In genomic region chr19:13302521-13303270, GRCh38 we compare ENCODE assay signal across 20 cellular contexts.
A peak's percentile ranks its signal among the peaks of the same experiment; 100 is the strongest.
DNase-seq lines count a peak whose midpoint lies in the region; ATAC-seq and TF ChIP-seq lines count a peak whose summit lies in the region.
"Had no signal": no experiment of that assay in that cellular context is flagged by ENCODE, and none has a peak within 500 bp of the region (broad histone marks: within the 10 kb centered on the region; RNA-seq: fewer than 3 reads in every experiment).

No MANE protein-coding gene starts in this region.

- H3K27me3 Mint-ChIP-seq in effector memory CD8-positive, alpha-beta T cell, result peaks cover 61 to 86% of the 10 kb centered on the region in 2 donors

- DNase-seq in ELF-1 (ENCODE audit: low read depth, low spot score) (peak; percentile 20), NCI-H2171 (lab: John Stamatoyannopoulos, UW) (peak; percentile 18), dorsolateral prefrontal cortex (peak in 6 of 10 donors; percentile 52 to 91 (median 57)), occipital lobe (lab: John Stamatoyannopoulos, UW) (peak; percentile 39), NCI-H2196 (lab: John Stamatoyannopoulos, UW; ENCODE audit: unreplicated experiment) (no peak), left lung (no peak)
- no peak for DNase-seq in effector memory CD8-positive, alpha-beta T cell
- DNase-seq: activated CD4-positive, alpha-beta T cell treated with anti-CD3 and anti-CD28 coated beads, Interleukin-2, amount 10 ng/mL, durations not matched to agents 24 days and 14 days; activated naive CD8-positive, alpha-beta T cell treated with anti-CD3 and anti-CD28 coated beads, Interleukin-2, amount 50 U/mL, for 24 hours; brain microvascular endothelial cell; GF-D8; heart right ventricle; Karpas-422; NCI-H1048; NCI-H2081; NCI-H526; upper lobe of right lung had no signal

- H3K4me3 ChIP-seq in dorsolateral prefrontal cortex (no peak overlapping the region), left lung (no peak overlapping the region)
- H3K4me3 ChIP-seq: heart right ventricle, upper lobe of right lung had no signal

- H3K36me3 ChIP-seq in left lung, result no peaks in the 10 kb centered on the region
- H3K36me3 ChIP-seq: brain microvascular endothelial cell, heart right ventricle, neutrophil, upper lobe of right lung had no signal

- no peak for ATAC-seq in effector memory CD8-positive, alpha-beta T cell (replicated peaks)
- no peak for ATAC-seq in left lung
- ATAC-seq: activated naive CD8-positive, alpha-beta T cell treated with anti-CD3 and anti-CD28 coated beads, Interleukin-2, amount 50 U/mL, for 24 hours; right cardiac atrium; upper lobe of right lung had no signal

- H3K36me3 Mint-ChIP-seq in effector memory CD8-positive, alpha-beta T cell (ENCODE audit: insufficient read depth), result peaks cover 3% of the 10 kb centered on the region

- H3K4me1 Mint-ChIP-seq in effector memory CD8-positive, alpha-beta T cell (ENCODE audit: low read depth in 2 of 2), result no peaks in the 10 kb centered on the region
- H3K4me1 Mint-ChIP-seq: activated CD4-positive, alpha-beta T cell treated with anti-CD3 and anti-CD28 coated beads, Interleukin-2, amount 10 ng/mL, durations not matched to agents 24 days and 14 days; activated naive CD8-positive, alpha-beta T cell treated with anti-CD3 and anti-CD28 coated beads, Interleukin-2, amount 50 U/mL, for 24 hours had no signal

- no peak overlapping the region for H3K27ac Mint-ChIP-seq in effector memory CD8-positive, alpha-beta T cell
- H3K27ac Mint-ChIP-seq: activated CD4-positive, alpha-beta T cell treated with anti-CD3 and anti-CD28 coated beads, Interleukin-2, amount 10 ng/mL, durations not matched to agents 24 days and 14 days; activated naive CD8-positive, alpha-beta T cell treated with anti-CD3 and anti-CD28 coated beads, Interleukin-2, amount 50 U/mL, for 24 hours; activated T-helper 2 cell treated with anti-CD3 and anti-CD28 coated beads, Interferon-gamma antibody, Interleukin-2, Interleukin-4, amounts not matched to agents 10 μg/mL and 5 μg/mL and 100 μg/mL, durations not matched to agents 14 hours and 24 hours and 36 hours had no signal

- H3K9me3 Mint-ChIP-seq in effector memory CD8-positive, alpha-beta T cell, result no peaks in the 10 kb centered on the region
- H3K9me3 Mint-ChIP-seq: activated CD4-positive, alpha-beta T cell treated with anti-CD3 and anti-CD28 coated beads, Interleukin-2, amount 10 ng/mL, durations not matched to agents 24 days and 14 days; activated naive CD8-positive, alpha-beta T cell treated with anti-CD3 and anti-CD28 coated beads, Interleukin-2, amount 50 U/mL, for 24 hours; activated T-helper 2 cell treated with anti-CD3 and anti-CD28 coated beads, Interferon-gamma antibody, Interleukin-2, Interleukin-4, amounts not matched to agents 10 μg/mL and 5 μg/mL and 100 μg/mL, durations not matched to agents 14 hours and 24 hours and 36 hours had no signal

- intact Hi-C loops in dorsolateral prefrontal cortex (cut with DNase I) (loop anchor here in 1 of 2 donors (10.0 kb wide), 1 partner anchor 122 kb away; no protein-coding TSS in a partner anchor), left lung (cut with DNase I) (no loop called here)

- peaks cover 0 to 7% of the 10 kb centered on the region in 2 donors for H3K4me1 ChIP-seq in left lung
- H3K4me1 ChIP-seq: heart right ventricle, upper lobe of right lung had no signal

- H3K27ac ChIP-seq in dorsolateral prefrontal cortex, result peak overlapping the region in 48 of 59 donors; percentile 6 to 95 (median 54)
- H3K27ac ChIP-seq in left lung, result no peak overlapping the region
- H3K27ac ChIP-seq: brain microvascular endothelial cell, heart right ventricle, neutrophil, upper lobe of right lung had no signal

- peaks cover 0 to 3% (median 0%) of the 10 kb centered on the region in 45 donors for H3K27me3 ChIP-seq in dorsolateral prefrontal cortex
- peaks cover 14 to 89% of the 10 kb centered on the region in 2 donors for H3K27me3 ChIP-seq in left lung
- H3K27me3 ChIP-seq: brain microvascular endothelial cell had no signal

- no peak for TF ChIP-seq CTCF in dorsolateral prefrontal cortex (IDR thresholded peaks at IDR 0.05 in 54 of 56, conservative IDR thresholded peaks at IDR 0.05 in 2 of 56; ENCODE audit: low read depth in 1 of 56, partially characterized antibody in 56 of 56)
- TF ChIP-seq CTCF in left lung (IDR thresholded peaks at IDR 0.05), result no peak

- H3K4me3 Mint-ChIP-seq in effector memory CD8-positive, alpha-beta T cell, result no peak overlapping the region
- H3K4me3 Mint-ChIP-seq: activated CD4-positive, alpha-beta T cell treated with anti-CD3 and anti-CD28 coated beads, Interleukin-2, amount 10 ng/mL, durations not matched to agents 24 days and 14 days; activated naive CD8-positive, alpha-beta T cell treated with anti-CD3 and anti-CD28 coated beads, Interleukin-2, amount 50 U/mL, for 24 hours had no signal

- H3K9me3 ChIP-seq in left lung, result no peaks in the 10 kb centered on the region
- H3K9me3 ChIP-seq: heart right ventricle, neutrophil, upper lobe of right lung had no signal

Comparison
In these comparisons a context has a peak if more than half of its experiments do, and no peak if none do; other contexts are left out.
1. DNase-seq: peak in ELF-1 (single experiment), NCI-H2171 (single experiment), dorsolateral prefrontal cortex (6 of 10) and occipital lobe (single experiment); none in NCI-H2196 (single experiment), effector memory CD8-positive, alpha-beta T cell (0 of 3) and left lung (0 of 2).
2. H3K27ac ChIP-seq: peak in dorsolateral prefrontal cortex (48 of 59); none in left lung (0 of 2).